In the genomic region with DNA sequence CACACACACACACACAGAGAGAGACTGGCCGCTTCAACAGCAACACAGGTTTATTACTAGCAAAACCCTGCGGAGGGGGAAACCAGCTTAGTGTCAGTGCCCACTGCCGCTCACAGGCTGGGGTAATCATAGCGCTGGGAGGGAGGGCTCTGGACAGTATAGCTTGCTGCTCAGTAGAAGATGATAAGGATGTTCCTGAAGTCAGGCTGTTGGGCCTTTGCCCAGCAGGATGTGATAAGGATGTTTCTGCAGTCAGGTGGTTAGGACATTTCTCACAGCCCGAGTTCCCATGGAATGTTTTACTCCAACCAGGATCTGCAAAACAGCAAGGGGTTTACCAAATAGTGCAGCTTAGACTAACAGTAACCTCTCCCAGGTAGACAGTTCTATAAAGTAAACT, we compare ENCODE assay signal across 7 cellular contexts.
DNase-seq lines count a peak whose midpoint lies in the region; ATAC-seq and TF ChIP-seq lines count a peak whose summit lies in the region.
"Not testable (repeated sequence)": the region's sequence is repeated elsewhere in the genome, so short reads cannot be mapped to it uniquely, and the experiment has no call there.

No MANE protein-coding gene starts in this region.

- H3K9me3 ChIP-seq in ovary = not testable (repeated sequence)

- peak overlapping the region; percentile 29 for H3K27ac Mint-ChIP-seq in activated naive CD8-positive, alpha-beta T cell treated with anti-CD3 and anti-CD28 coated beads for 36 hours

- not testable (repeated sequence) for H3K4me3 Mint-ChIP-seq in activated naive CD8-positive, alpha-beta T cell treated with anti-CD3 and anti-CD28 coated beads for 36 hours

- WGBS in ovary, 3 donors = 0 to 14% (median 2%) methylated on average over 5 of the region's 5 CpGs

- TF ChIP-seq EP300 in ovary (IDR thresholded peaks at IDR 0.05) = not testable (repeated sequence)

- not testable (repeated sequence) for H3K4me1 Mint-ChIP-seq in activated naive CD8-positive, alpha-beta T cell treated with anti-CD3 and anti-CD28 coated beads for 36 hours

- not testable (repeated sequence) for TF ChIP-seq POLR2A in ovary (IDR thresholded peaks at IDR 0.05)

- not testable (repeated sequence) for H3K36me3 Mint-ChIP-seq in activated naive CD8-positive, alpha-beta T cell treated with anti-CD3 and anti-CD28 coated beads for 36 hours

- H3K27ac ChIP-seq in ovary = not testable (repeated sequence)

- H3K27me3 Mint-ChIP-seq in activated naive CD8-positive, alpha-beta T cell treated with anti-CD3 and anti-CD28 coated beads for 36 hours = not testable (repeated sequence)

- ATAC-seq in left cardiac atrium = peak; percentile 98

- not testable (repeated sequence) for H3K9me3 Mint-ChIP-seq in activated naive CD8-positive, alpha-beta T cell treated with anti-CD3 and anti-CD28 coated beads for 36 hours

- not testable (repeated sequence) for H3K4me3 ChIP-seq in fibroblast of villous mesenchyme (ENCODE audit: low read depth, low read length); ovary

- not testable (repeated sequence) for H3K36me3 ChIP-seq in ovary

- DNase-seq in EH (ENCODE audit: low read depth) = peak; percentile 14
- DNase-seq in activated naive CD8-positive, alpha-beta T cell treated with anti-CD3 and anti-CD28 coated beads for 36 hours = not testable (repeated sequence)
- peak; percentile 22 for DNase-seq in ecto neural progenitor cell (ENCODE audit: low spot score)
- peak; percentile 57 for DNase-seq in fibroblast of villous mesenchyme (ENCODE audit: low read depth)
- DNase-seq in left cardiac atrium = peak; percentile 75
- peak; percentile 17 for DNase-seq in iris pigment epithelial cell (ENCODE audit: low read depth)
- DNase-seq in ovary = peak in 3 of 5 donors; percentile 20 to 72 (median 25)

- not testable (repeated sequence) for H3K4me1 ChIP-seq in ovary (ENCODE audit: insufficient read depth)

- not testable (repeated sequence) for H3K27me3 ChIP-seq in ovary

- not testable (repeated sequence) for TF ChIP-seq CTCF in fibroblast of villous mesenchyme (IDR thresholded peaks at IDR 0.05; ENCODE audit: insufficient read depth, low read depth, low read length); ovary (IDR thresholded peaks at IDR 0.05)

- intact Hi-C loops in left cardiac atrium (cut with DNase I); ovary (cut with DNase I): not testable (repeated sequence)
